1 cellular context compared by ENCODE assay signal in the genomic region with DNA sequence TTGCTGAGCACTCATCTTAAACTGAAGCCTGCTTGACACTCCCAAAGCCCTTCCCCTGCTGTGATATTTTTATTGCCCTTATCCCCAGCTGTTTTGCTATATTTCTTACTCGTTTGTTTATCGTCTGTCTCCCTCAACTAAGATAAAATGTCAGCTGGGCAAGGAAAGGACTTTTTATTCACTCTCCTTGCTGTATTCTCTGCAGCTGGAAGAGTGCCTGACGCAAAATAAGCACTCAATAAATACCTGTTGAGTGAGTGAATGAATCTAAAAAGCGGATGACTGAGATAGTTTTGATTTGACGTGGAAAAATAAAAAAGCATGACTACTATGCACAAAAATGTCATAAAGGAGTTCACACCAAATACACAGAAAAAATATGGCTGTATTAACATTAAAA.
TF ChIP-seq lines count a peak whose summit lies in the region.

No MANE protein-coding gene starts in this region.

TF ChIP-seq in IMR-90, 13 proteins besides CTCF, POLR2A, EP300 and RAD21:
- TF ChIP-seq FOS (IDR thresholded peaks at IDR 0.05; ENCODE audit: low read depth, low read length) (no peak), MAFK (IDR thresholded peaks at IDR 0.05; ENCODE audit: low read depth, low read length) (0 out of 2 replicates have a peak, but pooled peaks have one; percentile 0), SMC3 (IDR thresholded peaks at IDR 0.05; ENCODE audit: low read depth, low read length) (no peak), CEBPB (IDR thresholded peaks at IDR 0.05; ENCODE audit: low read depth, low read length) (no peak), BHLHE40 (IDR thresholded peaks at IDR 0.05; ENCODE audit: low read depth, low read length) (no peak), MXI1 (IDR thresholded peaks at IDR 0.05; ENCODE audit: borderline replicate concordance, low read depth, low read length) (no peak), RFX5 (IDR thresholded peaks at IDR 0.05; ENCODE audit: low read depth, low read length) (no peak), RCOR1 (IDR thresholded peaks at IDR 0.05; ENCODE audit: insufficient replicate concordance, low read length) (peak; percentile 19), CHD1 (IDR thresholded peaks at IDR 0.05; ENCODE audit: low read depth, low read length) (no peak), NFE2L2 (IDR thresholded peaks at IDR 0.05; ENCODE audit: low read depth, low read length) (no peak), MAZ (IDR thresholded peaks at IDR 0.05; ENCODE audit: borderline replicate concordance, low read depth, low read length) (no peak)
- TF ChIP-seq, protein P1, sequence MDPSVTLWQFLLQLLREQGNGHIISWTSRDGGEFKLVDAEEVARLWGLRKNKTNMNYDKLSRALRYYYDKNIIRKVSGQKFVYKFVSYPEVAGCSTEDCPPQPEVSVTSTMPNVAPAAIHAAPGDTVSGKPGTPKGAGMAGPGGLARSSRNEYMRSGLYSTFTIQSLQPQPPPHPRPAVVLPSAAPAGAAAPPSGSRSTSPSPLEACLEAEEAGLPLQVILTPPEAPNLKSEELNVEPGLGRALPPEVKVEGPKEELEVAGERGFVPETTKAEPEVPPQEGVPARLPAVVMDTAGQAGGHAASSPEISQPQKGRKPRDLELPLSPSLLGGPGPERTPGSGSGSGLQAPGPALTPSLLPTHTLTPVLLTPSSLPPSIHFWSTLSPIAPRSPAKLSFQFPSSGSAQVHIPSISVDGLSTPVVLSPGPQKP (IDR thresholded peaks at IDR 0.05; ENCODE audit: borderline replicate concordance, low read depth, low read length), result no peak
- TF ChIP-seq, protein P2, sequence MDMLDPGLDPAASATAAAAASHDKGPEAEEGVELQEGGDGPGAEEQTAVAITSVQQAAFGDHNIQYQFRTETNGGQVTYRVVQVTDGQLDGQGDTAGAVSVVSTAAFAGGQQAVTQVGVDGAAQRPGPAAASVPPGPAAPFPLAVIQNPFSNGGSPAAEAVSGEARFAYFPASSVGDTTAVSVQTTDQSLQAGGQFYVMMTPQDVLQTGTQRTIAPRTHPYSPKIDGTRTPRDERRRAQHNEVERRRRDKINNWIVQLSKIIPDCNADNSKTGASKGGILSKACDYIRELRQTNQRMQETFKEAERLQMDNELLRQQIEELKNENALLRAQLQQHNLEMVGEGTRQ (IDR thresholded peaks at IDR 0.05; ENCODE audit: low read depth, low read length), result no peak
